ENCODE assay signal across 8 cellular contexts in genomic region chr1:65069186-65069585, GRCh38.
DNase-seq lines count a peak whose midpoint lies in the region; ATAC-seq and TF ChIP-seq lines count a peak whose summit lies in the region.

No MANE protein-coding gene starts in this region.

- no peak overlapping the region for H2AFZ ChIP-seq in H9 (ENCODE audit: low read length)

- no peak overlapping the region for H4K91ac ChIP-seq in H9 (ENCODE audit: insufficient read length, low read depth, low read length)

- no peaks in the 10 kb centered on the region for H3K79me1 ChIP-seq in H9 (ENCODE audit: insufficient read depth, low read depth, low read length, poor library complexity, severe bottlenecking)

- no peak overlapping the region for H3K27ac Mint-ChIP-seq in H9
- H3K27ac Mint-ChIP-seq in activated CD4-positive, alpha-beta memory T cell treated with anti-CD3 and anti-CD28 coated beads, Interleukin-2, amount 10 ng/mL, durations not matched to agents 7 days and 5 days = peak overlapping the region; percentile 87

- no peak overlapping the region for H2AK5ac ChIP-seq in H9 (ENCODE audit: insufficient read length, low read length)

- no peak overlapping the region for H2BK12ac ChIP-seq in H9 (ENCODE audit: insufficient read length, low read depth, low read length)

- H3K4me1 Mint-ChIP-seq in H9 = peaks cover 34 to 35% of the 10 kb centered on the region in 2 experiments
- H3K4me1 Mint-ChIP-seq in activated CD4-positive, alpha-beta memory T cell treated with anti-CD3 and anti-CD28 coated beads, Interleukin-2, amount 10 ng/mL, durations not matched to agents 7 days and 5 days = peaks cover 36% of the 10 kb centered on the region

- H3K36me3 ChIP-seq in right atrium auricular region = no peaks in the 10 kb centered on the region

- no peak overlapping the region for H4K8ac ChIP-seq in H9 (replicated peaks; ENCODE audit: insufficient read length, low read depth, low read length)

- peaks cover 5% of the 10 kb centered on the region; the same call in 1 of the 2 replicates for H3K79me2 ChIP-seq in H9 (ENCODE audit: insufficient read depth, low read length)

- H3K27me3 ChIP-seq in H9 (ENCODE audit: insufficient read depth, low read length) = no peaks in the 10 kb centered on the region
- no peaks in the 10 kb centered on the region for H3K27me3 ChIP-seq in right atrium auricular region

- no peaks in the 10 kb centered on the region; the same call in 1 of the 2 replicates for H3K27me3 Mint-ChIP-seq in H9 (ENCODE audit: low read depth)
- no peaks in the 10 kb centered on the region for H3K27me3 Mint-ChIP-seq in activated CD4-positive, alpha-beta memory T cell treated with anti-CD3 and anti-CD28 coated beads, Interleukin-2, amount 10 ng/mL, durations not matched to agents 7 days and 5 days

- no peak overlapping the region for H3K18ac ChIP-seq in H9 (ENCODE audit: insufficient read length, low read depth, low read length)

- CTCF ChIA-PET in activated CD4-positive, alpha-beta memory T cell treated with anti-CD3 and anti-CD28 coated beads, Interleukin-2, amount 10 ng/mL, durations not matched to agents 7 days and 5 days (lab: Charles Lee) = no interaction called here

- H4K5ac ChIP-seq in H9 (ENCODE audit: insufficient read length, low read depth, low read length) = no peak overlapping the region

- peaks cover 0 to 3% (median 0%) of the 10 kb centered on the region in 3 experiments; a peak in 2 of 7 replicates for H3K36me3 Mint-ChIP-seq in H9 (ENCODE audit: insufficient read depth in 1 of 3, low read depth in 3 of 3)
- no peaks in the 10 kb centered on the region for H3K36me3 Mint-ChIP-seq in activated CD4-positive, alpha-beta memory T cell treated with anti-CD3 and anti-CD28 coated beads, Interleukin-2, amount 10 ng/mL, durations not matched to agents 7 days and 5 days (ENCODE audit: low read depth)

- H3K4me1 ChIP-seq in H9 (ENCODE audit: insufficient read depth, low read length) = peaks cover 5% of the 10 kb centered on the region; the same call in 1 of the 2 replicates
- peaks cover 0 to 28% of the 10 kb centered on the region in 2 donors for H3K4me1 ChIP-seq in right atrium auricular region

- H3K9me3 ChIP-seq in H9 (ENCODE audit: control insufficient read depth, low read depth, low read length) (no peaks in the 10 kb centered on the region), right atrium auricular region (no peaks in the 10 kb centered on the region)

- TF ChIP-seq CTCF in H9 (conservative IDR thresholded peaks at IDR 0.05) = no peak
- no peak for TF ChIP-seq CTCF in right atrium auricular region (IDR thresholded peaks at IDR 0.05)

- peak overlapping the region; percentile 83 to 86 for H3K4me3 Mint-ChIP-seq in H9
- peak overlapping the region; percentile 84 for H3K4me3 Mint-ChIP-seq in activated CD4-positive, alpha-beta memory T cell treated with anti-CD3 and anti-CD28 coated beads, Interleukin-2, amount 10 ng/mL, durations not matched to agents 7 days and 5 days

- no peak overlapping the region for H3K56ac ChIP-seq in H9 (ENCODE audit: insufficient read length, low read depth, low read length)

- H2BK5ac ChIP-seq in H9 (ENCODE audit: insufficient read length, low read length) = no peak overlapping the region

- DNase-seq in H9 = no peak
- DNase-seq in activated CD4-positive, alpha-beta memory T cell treated with anti-CD3 and anti-CD28 coated beads, Interleukin-2, amount 10 ng/mL, durations not matched to agents 7 days and 5 days = peak; percentile 36
- DNase-seq in right atrium auricular region (ENCODE audit: low spot score) = no peak
- DNase-seq in stimulated activated CD4-positive, alpha-beta T cell treated with anti-CD3 and anti-CD28 coated beads, Interleukin-2, amount 100 ng/mL, for 4 hours (ENCODE audit: low read depth) = peak; percentile 40
- DNase-seq in NCI-H1930 (lab: John Stamatoyannopoulos, UW) = no peak

- no peaks in the 10 kb centered on the region; a peak in 1 of 5 replicates for H3K9me3 Mint-ChIP-seq in H9
- no peaks in the 10 kb centered on the region for H3K9me3 Mint-ChIP-seq in activated CD4-positive, alpha-beta memory T cell treated with anti-CD3 and anti-CD28 coated beads, Interleukin-2, amount 10 ng/mL, durations not matched to agents 7 days and 5 days

- no peak overlapping the region for H3K14ac ChIP-seq in H9 (ENCODE audit: insufficient read depth, low read length)

- H3K23ac ChIP-seq in H9 (ENCODE audit: insufficient read length, low read depth, low read length) = no peak overlapping the region

- peak overlapping the region; percentile 74 to 81 for H3K4me3 ChIP-seq in right atrium auricular region

- H3K27ac ChIP-seq in H9 (ENCODE audit: insufficient read length, low read depth, low read length) (no peak overlapping the region), right atrium auricular region (peak overlapping the region; percentile 98 to 100)

- H3K9ac ChIP-seq in H9 (ENCODE audit: extremely low read depth, insufficient read length, low read length) = peak overlapping the region; percentile 39

- H3T11ph ChIP-seq in H9 (ENCODE audit: low read length) = no peak overlapping the region

- no peak overlapping the region for H3K4ac ChIP-seq in H9 (ENCODE audit: low read depth, low read length)

- H3K23me2 ChIP-seq in H9 (ENCODE audit: insufficient read length, low read depth, low read length, poor library complexity, severe bottlenecking) = peaks cover 15% of the 10 kb centered on the region

- H2BK15ac ChIP-seq in H9 (ENCODE audit: low read depth, low read length) = no peak overlapping the region

- no CpG with 5 or more reads among the region's 4 CpGs for WGBS in H9 (ENCODE audit: extremely low coverage, insufficient read length, low lambda C conversion rate)

- peak overlapping the region; percentile 86 for H3K4me2 ChIP-seq in H9 (ENCODE audit: insufficient read depth, insufficient read length, low read length)

- no peak overlapping the region for H2BK120ac ChIP-seq in H9 (ENCODE audit: low read depth, low read length, poor library complexity, severe bottlenecking)

- no peak overlapping the region for H2BK20ac ChIP-seq in H9 (ENCODE audit: low read depth, low read length, poor library complexity, severe bottlenecking)

- ATAC-seq in HG03457 (IDR thresholded peaks at IDR 0.05; ENCODE audit: unreplicated experiment) = no peak
- ATAC-seq in HG03571 (IDR thresholded peaks at IDR 0.05; ENCODE audit: unreplicated experiment) = no peak
- ATAC-seq in GM18520 (IDR thresholded peaks at IDR 0.05; ENCODE audit: unreplicated experiment) = no peak

- POLR2A ChIA-PET in activated CD4-positive, alpha-beta memory T cell treated with anti-CD3 and anti-CD28 coated beads, Interleukin-2, amount 10 ng/mL, durations not matched to agents 7 days and 5 days (lab: Charles Lee) = interaction anchor here (1.4 to 2.0 kb wide), 2 partner anchors 104 to 192 kb away, joined by 5 to 7 read pairs; partner anchors contain the start of gene JAK1

- H4K20me1 ChIP-seq in H9 (ENCODE audit: control insufficient read depth, insufficient read depth, insufficient read length) = no peaks in the 10 kb centered on the region

Comparison
In these comparisons a context has a peak if more than half of its experiments do, and no peak if none do; other contexts are left out.
1. DNase-seq: peak in activated CD4-positive, alpha-beta memory T cell treated with anti-CD3 and anti-CD28 coated beads, Interleukin-2, amount 10 ng/mL, durations not matched to agents 7 days and 5 days (single experiment) and stimulated activated CD4-positive, alpha-beta T cell treated with anti-CD3 and anti-CD28 coated beads, Interleukin-2, amount 100 ng/mL, for 4 hours (single experiment); none in H9 (single experiment), right atrium auricular region (single experiment) and NCI-H1930 (0 of 2).